ENCODE assay signal across 17 cellular contexts in genomic region chr2:172089633-172090032, GRCh38. TPM values are rescaled to one million over a fixed set of nuclear protein-coding genes. Genes with fewer than 3 reads are reported as not detected.
DNase-seq lines count a peak whose midpoint lies in the region; ATAC-seq and TF ChIP-seq lines count a peak whose summit lies in the region.
"Had no signal": no experiment of that assay in that cellular context is flagged by ENCODE, and none has a peak within 500 bp of the region (broad histone marks: within the 10 kb centered on the region; RNA-seq: fewer than 3 reads in every experiment).

No MANE protein-coding gene starts in this region.

- peaks cover 28% of the 10 kb centered on the region for H3K4me1 Mint-ChIP-seq in activated CD4-positive, alpha-beta T cell treated with anti-CD3 and anti-CD28 coated beads, Interleukin-2, amount 10 ng/mL, durations not matched to agents 24 days and 14 days
- H3K4me1 Mint-ChIP-seq in T-helper 17 cell = peaks cover 33% of the 10 kb centered on the region

- peaks cover 11% of the 10 kb centered on the region for H3K27me3 ChIP-seq in neural cell (ENCODE audit: insufficient read depth, low read depth, low read length)
- H3K27me3 ChIP-seq: MG63 had no signal

- H3K36me3 ChIP-seq in neural cell (ENCODE audit: insufficient read depth, low read length) = no peaks in the 10 kb centered on the region

- H3K9me2 ChIP-seq in neural cell (ENCODE audit: insufficient read depth, low read length) = no peaks in the 10 kb centered on the region

- TF ChIP-seq RAD21 in neural cell (conservative IDR thresholded peaks at IDR 0.05) = no peak

- H3K9ac ChIP-seq in neural cell (ENCODE audit: low read length) = peak overlapping the region; percentile 92
- H3K9ac ChIP-seq: KMS-11 had no signal

- peaks cover 16% of the 10 kb centered on the region for H3K36me3 Mint-ChIP-seq in activated CD4-positive, alpha-beta T cell treated with anti-CD3 and anti-CD28 coated beads, Interleukin-2, amount 10 ng/mL, durations not matched to agents 24 days and 14 days (ENCODE audit: low read depth)
- H3K36me3 Mint-ChIP-seq in T-helper 17 cell (ENCODE audit: low read depth) = no peaks in the 10 kb centered on the region

- no peak for TF ChIP-seq EP300 in neural cell (conservative IDR thresholded peaks at IDR 0.05; ENCODE audit: poor library complexity, severe bottlenecking)

- peak; percentile 51 for DNase-seq in activated CD4-positive, alpha-beta T cell treated with anti-CD3 and anti-CD28 coated beads, Interleukin-2, amount 10 ng/mL, durations not matched to agents 24 days and 14 days
- DNase-seq in activated CD4-positive, alpha-beta T cell treated with anti-CD3 and anti-CD28 coated beads for 48 hours = no peak
- DNase-seq in AG04449 (ENCODE audit: low read depth, low spot score) (no peak), T-helper 17 cell (no peak), HEK293T (ENCODE audit: extremely low spot score) (no peak)
- DNase-seq: Calu3, DMS79, MG63, NCI-H1105, NCI-H1694 treated with DMSO at 0.1 percent for 48 hours, NCI-H345, PC-9 had no signal

- TF ChIP-seq CTCF in AG04449 (IDR thresholded peaks at IDR 0.05; ENCODE audit: insufficient read depth, low read length, missing control alignments) = no peak
- TF ChIP-seq CTCF in neural cell (IDR thresholded peaks at IDR 0.05; ENCODE audit: poor library complexity, severe bottlenecking) = no peak

- H3K27ac ChIP-seq in neural cell (ENCODE audit: low read length) = peak overlapping the region; percentile 93
- H3K27ac ChIP-seq: KMS-11, PC-9 had no signal

- H3K9me3 ChIP-seq in T-helper 17 cell (ENCODE audit: control insufficient read depth, low read length, poor library complexity, severe bottlenecking) = no peaks in the 10 kb centered on the region
- no peaks in the 10 kb centered on the region for H3K9me3 ChIP-seq in neural cell (ENCODE audit: low read length)
- H3K9me3 ChIP-seq: MG63 had no signal

- no peak overlapping the region for H2AFZ ChIP-seq in neural cell (ENCODE audit: low read depth, low read length)
- H2AFZ ChIP-seq: PC-9 had no signal

- H3K4me3 ChIP-seq in AG04449 (ENCODE audit: low read depth, low read length) (0 out of 2 replicates have a peak overlapping the region, but pooled peaks have one; percentile 6), neural cell (ENCODE audit: low read length) (peak overlapping the region; percentile 85)
- H3K4me3 ChIP-seq: MG63, PC-9 had no signal

- ATAC-seq in T-helper 17 cell (no peak), GM19324 (IDR thresholded peaks at IDR 0.05; ENCODE audit: low FRiP score, unreplicated experiment) (no peak), GM19023 (IDR thresholded peaks at IDR 0.05; ENCODE audit: unreplicated experiment) (no peak)

- intact Hi-C loops in activated CD4-positive, alpha-beta T cell treated with anti-CD3 and anti-CD28 coated beads, Interleukin-2, amount 10 ng/mL, durations not matched to agents 24 days and 14 days (cut with micrococcal nuclease) = loop anchor here (5.0 kb wide), 1 partner anchor 1377 kb away; no protein-coding TSS in a partner anchor

- H3K79me2 ChIP-seq in neural cell (replicated peaks; ENCODE audit: insufficient read depth, low read length) = peaks cover 89% of the 10 kb centered on the region

- H3K4me3 Mint-ChIP-seq in activated CD4-positive, alpha-beta T cell treated with anti-CD3 and anti-CD28 coated beads, Interleukin-2, amount 10 ng/mL, durations not matched to agents 24 days and 14 days = no peak overlapping the region
- no peak overlapping the region for H3K4me3 Mint-ChIP-seq in T-helper 17 cell

- CTCF ChIA-PET in AG04449 (lab: Yijun Ruan, JAX) = interaction anchor here (4.1 kb wide), 1 partner anchor 13 kb away, joined by 18 read pairs; the partner anchor contains the start of gene DLX2
- CTCF ChIA-PET in HEK293T (lab: Yijun Ruan, JAX) = no interaction called here

- H3K9me3 Mint-ChIP-seq in activated CD4-positive, alpha-beta T cell treated with anti-CD3 and anti-CD28 coated beads, Interleukin-2, amount 10 ng/mL, durations not matched to agents 24 days and 14 days = peaks cover 19% of the 10 kb centered on the region

- H3K27ac Mint-ChIP-seq in activated CD4-positive, alpha-beta T cell treated with anti-CD3 and anti-CD28 coated beads, Interleukin-2, amount 10 ng/mL, durations not matched to agents 24 days and 14 days = no peak overlapping the region
- H3K27ac Mint-ChIP-seq in T-helper 17 cell = peak overlapping the region; percentile 85
- H3K27ac Mint-ChIP-seq: CD4-positive, CD25-positive, alpha-beta regulatory T cell had no signal

- POLR2A ChIA-PET in AG04449 (lab: Yijun Ruan, JAX) (interaction anchor here (1.7 kb wide), 1 partner anchor 12 kb away, joined by 4 read pairs; no protein-coding TSS in a partner anchor), HEK293T (lab: Yijun Ruan, JAX) (no interaction called here)

- H3F3A ChIP-seq in neural cell (ENCODE audit: insufficient read depth, low read length, poor library complexity, severe bottlenecking) = peaks cover 7% of the 10 kb centered on the region

- no peaks in the 10 kb centered on the region for H4K20me1 ChIP-seq in neural cell (ENCODE audit: insufficient read depth)

- peaks cover 89% of the 10 kb centered on the region for H3K27me3 Mint-ChIP-seq in activated CD4-positive, alpha-beta T cell treated with anti-CD3 and anti-CD28 coated beads, Interleukin-2, amount 10 ng/mL, durations not matched to agents 24 days and 14 days
- peaks cover 80% of the 10 kb centered on the region for H3K27me3 Mint-ChIP-seq in T-helper 17 cell

- H3K4me2 ChIP-seq in neural cell (ENCODE audit: low read length) = peak overlapping the region; percentile 76
- H3K4me2 ChIP-seq: KMS-11, PC-9 had no signal

TF ChIP-seq in neural cell, 6 proteins besides CTCF, POLR2A, EP300 and RAD21 (continues in another document):
- no peak for TF ChIP-seq TAF1 (IDR thresholded peaks at IDR 0.05; ENCODE audit: low read depth)
- no peak for TF ChIP-seq POLR2AphosphoS5 (IDR thresholded peaks at IDR 0.05)
- TF ChIP-seq EZH2 (IDR thresholded peaks at IDR 0.05; ENCODE audit: borderline replicate concordance, insufficient read depth, low read length, poor library complexity, severe bottlenecking) = no peak

TF ChIP-seq in HEK293T, 16 proteins besides CTCF, POLR2A, EP300 and RAD21:
- TF ChIP-seq FOXA1 (IDR thresholded peaks at IDR 0.05) (no peak), ARNT (IDR thresholded peaks at IDR 0.05) (no peak), SUZ12 (IDR thresholded peaks at IDR 0.05) (no peak), TARDBP (IDR thresholded peaks at IDR 0.05) (no peak), CTBP1 (IDR thresholded peaks at IDR 0.05; ENCODE audit: borderline replicate concordance) (no peak), NFRKB (IDR thresholded peaks at IDR 0.05) (no peak), FOXK2 (IDR thresholded peaks at IDR 0.05) (no peak), L3MBTL2 (conservative IDR thresholded peaks at IDR 0.05) (no peak), SP1 (IDR thresholded peaks at IDR 0.05) (no peak), LEF1 (IDR thresholded peaks at IDR 0.05; ENCODE audit: borderline replicate concordance) (no peak), ZNF384 (IDR thresholded peaks at IDR 0.05) (no peak), BHLHE40 (IDR thresholded peaks at IDR 0.05; ENCODE audit: borderline replicate concordance) (no peak), PKNOX1 (IDR thresholded peaks at IDR 0.05) (no peak)

RNA-seq across cellular contexts. Expression of gene DLX1, which starts 4.3 kb away (rescaled TPM):
- total RNA-seq in activated CD4-positive, alpha-beta T cell treated with anti-CD3 and anti-CD28 coated beads, Interleukin-2, amount 10 ng/mL, durations not matched to agents 24 days and 14 days = not detected in 2 replicates
- not detected for total RNA-seq in T-helper 17 cell
- 67.3 and 83.1 TPM in 2 replicates for polyA plus RNA-seq in neural cell
- 53.3 and 55.8 TPM in 2 replicates for polyA minus RNA-seq in neural cell
- total RNA-seq: Calu3; CD4-positive, CD25-positive, alpha-beta regulatory T cell had no signal
- polyA plus RNA-seq: CD4-positive, CD25-positive, alpha-beta regulatory T cell had no signal

RNA-seq across cellular contexts. Expression of gene DLX2, which starts 13.1 kb away (rescaled TPM):
- total RNA-seq in activated CD4-positive, alpha-beta T cell treated with anti-CD3 and anti-CD28 coated beads, Interleukin-2, amount 10 ng/mL, durations not matched to agents 24 days and 14 days = 0.26 TPM in 1 of 2 replicates, not detected in the other
- total RNA-seq in T-helper 17 cell = not detected
- 7.7 and 9.3 TPM in 2 replicates for polyA plus RNA-seq in neural cell
- 18.7 and 19.3 TPM in 2 replicates for polyA minus RNA-seq in neural cell
- total RNA-seq: Calu3 had no signal
- polyA plus RNA-seq: CD4-positive, CD25-positive, alpha-beta regulatory T cell had no signal
